Comparison of ENCODE assay signal across 8 cellular contexts in genomic region chr15:81338422-81339007, GRCh38. TPM values are rescaled to one million over a fixed set of nuclear protein-coding genes. Genes with fewer than 3 reads are reported as not detected.
DNase-seq lines count a peak whose midpoint lies in the region; ATAC-seq and TF ChIP-seq lines count a peak whose summit lies in the region.

No MANE protein-coding gene starts in this region.

- ATAC-seq in SK-N-SH treated with all-trans-retinoic acid at 6 μM for 48 hours (peak; percentile 61), foreskin keratinocyte (peak; percentile 58), HG03521 (IDR thresholded peaks at IDR 0.05; ENCODE audit: unreplicated experiment) (no peak), GM18861 (IDR thresholded peaks at IDR 0.05; ENCODE audit: unreplicated experiment) (no peak)

- H3K79me2 ChIP-seq in GM23248 (ENCODE audit: insufficient read depth) = no peaks in the 10 kb centered on the region

- H3K4me1 ChIP-seq in GM23248 (ENCODE audit: insufficient read depth) = peaks cover 21% of the 10 kb centered on the region
- H3K4me1 ChIP-seq in foreskin keratinocyte = no peaks in the 10 kb centered on the region

- H3F3A ChIP-seq in GM23248 (ENCODE audit: insufficient read depth) = peaks cover 27% of the 10 kb centered on the region

- H3K4me2 ChIP-seq in GM23248 (ENCODE audit: unreplicated experiment) = peak overlapping the region; percentile 55

- DNase-seq in GM23248 (peak; percentile 86), foreskin keratinocyte (peak; percentile 63 to 78), skeletal muscle cell (ENCODE audit: low read depth) (peak; percentile 90), NCI-H187 treated with DMSO at 0.1 percent for 48 hours (lab: John Stamatoyannopoulos, UW) (no peak), HuH-7.5 (ENCODE audit: low spot score) (no peak)

- H3K27ac ChIP-seq in GM23248 = peak overlapping the region; percentile 43
- H3K27ac ChIP-seq in foreskin keratinocyte = no peak overlapping the region

- H3K27me3 ChIP-seq in GM23248 (replicated peaks; ENCODE audit: insufficient read depth) = no peaks in the 10 kb centered on the region
- H3K27me3 ChIP-seq in foreskin keratinocyte = peaks cover 3% of the 10 kb centered on the region

- 1 to 2% methylated on average over 8 of the region's 8 CpGs for WGBS in GM23248 (ENCODE audit: low coverage in 1 of 2, low lambda C conversion rate in 2 of 2, missing lambda C conversion rate in 2 of 2), 2 experiments

- H3K4me3 ChIP-seq in GM23248 (peak overlapping the region; percentile 3; the same call in 1 of the 2 replicates), skeletal muscle cell (ENCODE audit: low read depth, low read length) (no peak overlapping the region)

- no peaks in the 10 kb centered on the region for H3K9me2 ChIP-seq in GM23248 (ENCODE audit: insufficient read depth)

- TF ChIP-seq CTCF in foreskin keratinocyte (conservative IDR thresholded peaks at IDR 0.05) = no peak

- no peaks in the 10 kb centered on the region for H3K9me3 ChIP-seq in GM23248 (ENCODE audit: low read depth)

- no peaks in the 10 kb centered on the region for H3K36me3 ChIP-seq in GM23248 (ENCODE audit: low read depth)

- H4K20me1 ChIP-seq in GM23248 (ENCODE audit: insufficient read depth) = no peaks in the 10 kb centered on the region

- H3K9ac ChIP-seq in GM23248 = no peak overlapping the region

- in situ Hi-C loops in GM23248 (cut with MboI) = no loop called here

- H2AFZ ChIP-seq in GM23248 = no peak overlapping the region; the same call in 1 of the 2 replicates

TF ChIP-seq in SK-N-SH treated with all-trans-retinoic acid at 6 μM for 48 hours, 23 proteins besides CTCF, POLR2A, EP300 and RAD21 (continues in another document):
- TF ChIP-seq PPARA (CRISPR knock-in tag; IDR thresholded peaks at IDR 0.05; ENCODE audit: borderline replicate concordance) (no peak), POU6F1 (CRISPR knock-in tag; IDR thresholded peaks at IDR 0.05; ENCODE audit: borderline replicate concordance, low read depth) (no peak), RARB (CRISPR knock-in tag; IDR thresholded peaks at IDR 0.05) (no peak), CSDC2 (CRISPR knock-in tag; IDR thresholded peaks at IDR 0.05) (no peak), TCF4 (CRISPR knock-in tag; IDR thresholded peaks at IDR 0.05; ENCODE audit: borderline replicate concordance) (no peak), GLIS3 (CRISPR knock-in tag; IDR thresholded peaks at IDR 0.05) (0 out of 2 replicates have a peak, but pooled peaks have one; percentile 53), TOX (CRISPR knock-in tag; IDR thresholded peaks at IDR 0.05; ENCODE audit: borderline replicate concordance) (no peak), ISL1 (CRISPR knock-in tag; IDR thresholded peaks at IDR 0.05) (peak; percentile 99), BACH2 (CRISPR knock-in tag; IDR thresholded peaks at IDR 0.05; ENCODE audit: borderline replicate concordance) (no peak), ZNF70 (CRISPR knock-in tag; IDR thresholded peaks at IDR 0.05) (no peak), ARNTL (CRISPR knock-in tag; IDR thresholded peaks at IDR 0.05; ENCODE audit: borderline replicate concordance, low read depth) (no peak), ZNF565 (CRISPR knock-in tag; conservative IDR thresholded peaks at IDR 0.05; ENCODE audit: low read depth) (no peak), SNAI2 (CRISPR knock-in tag; IDR thresholded peaks at IDR 0.05) (peak; percentile 11; the same call in 1 of the 2 replicates), OSR1 (CRISPR knock-in tag; IDR thresholded peaks at IDR 0.05) (no peak), ZFP3 (CRISPR knock-in tag; IDR thresholded peaks at IDR 0.05) (0 out of 2 replicates have a peak, but pooled peaks have one; percentile 29), TSHZ2 (CRISPR knock-in tag; IDR thresholded peaks at IDR 0.05) (peak; percentile 79), ZC3H10 (CRISPR knock-in tag; IDR thresholded peaks at IDR 0.05) (peak; percentile 63; the same call in 1 of the 2 replicates), ESRRG (CRISPR knock-in tag; IDR thresholded peaks at IDR 0.05) (0 out of 2 replicates have a peak, but pooled peaks have one; percentile 46), CREB5 (CRISPR knock-in tag; IDR thresholded peaks at IDR 0.05; ENCODE audit: low read depth) (peak; percentile 96), CSRNP3 (CRISPR knock-in tag; IDR thresholded peaks at IDR 0.05) (peak; percentile 65; the same call in 1 of the 2 replicates)

RNA-seq across cellular contexts. Expression of gene STARD5, which starts 14.6 kb away (rescaled TPM):
- total RNA-seq in GM23248 (2014; rRNA removed; shearing (Covaris generic)) = 7.2 and 9.6 TPM in 2 replicates
- 11.8 and 12.1 TPM in 2 replicates for polyA plus RNA-seq in GM23248 (2016; fragmentation: Nextera tagmentation; extraction: Ambion mirVana)
- 20.6 and 20.8 TPM in 2 replicates for total RNA-seq in foreskin keratinocyte
- 26.6 and 27.6 TPM in 2 replicates for polyA plus RNA-seq in foreskin keratinocyte

RNA-seq across cellular contexts. Expression of gene TMC3, which starts 35.5 kb away (rescaled TPM):
- not detected in 2 replicates for total RNA-seq in GM23248 (2014; rRNA removed; shearing (Covaris generic))
- not detected in 2 replicates for polyA plus RNA-seq in GM23248 (2016; fragmentation: Nextera tagmentation; extraction: Ambion mirVana)
- total RNA-seq in foreskin keratinocyte = not detected in 2 replicates
- polyA plus RNA-seq in foreskin keratinocyte = not detected in 2 replicates

Comparison
In these comparisons a context has a peak if more than half of its experiments do, and no peak if none do; other contexts are left out.
1. DNase-seq: peak in GM23248 (single experiment), foreskin keratinocyte (2 of 2) and skeletal muscle cell (single experiment); none in NCI-H187 treated with DMSO at 0.1 percent for 48 hours (single experiment) and HuH-7.5 (single experiment).
2. ATAC-seq: peak in SK-N-SH treated with all-trans-retinoic acid at 6 μM for 48 hours (single experiment) and foreskin keratinocyte (single experiment); none in HG03521 (single experiment) and GM18861 (single experiment).